17 cellular contexts compared by ENCODE assay signal in genomic region chr1:228152097-228152917, GRCh38. TPM values are rescaled to one million over a fixed set of nuclear protein-coding genes. Genes with fewer than 3 reads are reported as not detected.
DNase-seq lines count a peak whose midpoint lies in the region; ATAC-seq and TF ChIP-seq lines count a peak whose summit lies in the region.
"Had no signal": no experiment of that assay in that cellular context is flagged by ENCODE, and none has a peak within 500 bp of the region (broad histone marks: within the 10 kb centered on the region; RNA-seq: fewer than 3 reads in every experiment).

No MANE protein-coding gene starts in this region.

- H4K8ac ChIP-seq in neuronal stem cell (ENCODE audit: low read depth, low read length) = no peak overlapping the region

- H2BK120ac ChIP-seq in neuronal stem cell (ENCODE audit: low read depth, low read length) = no peak overlapping the region

- no peaks in the 10 kb centered on the region for H3K9me3 Mint-ChIP-seq in natural killer cell treated with Interleukin-12 subunit alpha and Interleukin-12 subunit beta and Interleukin-15 and Interleukin-18, amount 100 ng/mL, for 72 hours
- H3K9me3 Mint-ChIP-seq in natural killer cell = no peaks in the 10 kb centered on the region
- H3K9me3 Mint-ChIP-seq: type B pancreatic cell had no signal

- no peak overlapping the region for H3K4me2 ChIP-seq in neuronal stem cell (ENCODE audit: insufficient read depth, low read length, poor library complexity, severe bottlenecking)

- no peak overlapping the region for H3K27ac Mint-ChIP-seq in natural killer cell treated with Interleukin-12 subunit alpha and Interleukin-12 subunit beta and Interleukin-15 and Interleukin-18, amount 100 ng/mL, for 72 hours
- peak overlapping the region in 1 of 2 donors; percentile 70 for H3K27ac Mint-ChIP-seq in natural killer cell
- H3K27ac Mint-ChIP-seq: type B pancreatic cell had no signal

- H3K4me1 ChIP-seq in adipocyte (ENCODE audit: control insufficient read depth, insufficient read depth, low read length) (peaks cover 31% of the 10 kb centered on the region), neuronal stem cell (ENCODE audit: control insufficient read depth in 2 of 2, insufficient read depth in 1 of 2, low read depth in 1 of 2, low read length in 2 of 2) (peaks cover 9 to 19% of the 10 kb centered on the region in 2 donors), ascending aorta (peaks cover 8 to 30% of the 10 kb centered on the region in 2 donors)

- H2AK5ac ChIP-seq in neuronal stem cell (ENCODE audit: low read depth, low read length) = peak overlapping the region; percentile 40

- H3K4me3 Mint-ChIP-seq in natural killer cell treated with Interleukin-12 subunit alpha and Interleukin-12 subunit beta and Interleukin-15 and Interleukin-18, amount 100 ng/mL, for 72 hours = no peak overlapping the region
- no peak overlapping the region for H3K4me3 Mint-ChIP-seq in natural killer cell
- H3K4me3 Mint-ChIP-seq: type B pancreatic cell had no signal

- H2BK12ac ChIP-seq in neuronal stem cell (ENCODE audit: low read length) = peak overlapping the region; percentile 49

- H3K27me3 ChIP-seq in adipocyte (replicated peaks; ENCODE audit: control insufficient read depth, insufficient read depth, low read length) (no peaks in the 10 kb centered on the region), neuronal stem cell (ENCODE audit: control insufficient read depth in 3 of 3, insufficient read depth in 3 of 3, low read depth in 1 of 3, low read length in 3 of 3) (no peaks in the 10 kb centered on the region), ascending aorta (no peaks in the 10 kb centered on the region)
- H3K27me3 ChIP-seq: heart left ventricle had no signal

- no peak overlapping the region for H3K14ac ChIP-seq in neuronal stem cell (ENCODE audit: low read length)

- H3K4me3 ChIP-seq in adipocyte (ENCODE audit: low read length) (no peak overlapping the region), neuronal stem cell (ENCODE audit: low read length in 2 of 2) (no peak overlapping the region), ascending aorta (no peak overlapping the region)

- WGBS in neuronal stem cell (ENCODE audit: extremely low coverage in 2 of 2, insufficient read length in 2 of 2, insufficient replicate concordance in 1 of 2), 2 donors = no CpG with 5 or more reads among the region's 19 CpGs

- H3K27ac ChIP-seq in neuronal stem cell (replicated peaks; ENCODE audit: low read length) (no peak overlapping the region), ascending aorta (no peak overlapping the region)

- H3K36me3 ChIP-seq in adipocyte (ENCODE audit: control insufficient read depth, insufficient read depth, low read length, severe bottlenecking) (peaks cover 16% of the 10 kb centered on the region), neuronal stem cell (replicated peaks in 1 of 2; ENCODE audit: control insufficient read depth in 2 of 2, insufficient read depth in 2 of 2, low read length in 2 of 2) (peaks cover 0 to 16% of the 10 kb centered on the region in 2 donors), ascending aorta (peaks cover 13% of the 10 kb centered on the region in 2 donors)

- peaks cover 6% of the 10 kb centered on the region for H3K79me1 ChIP-seq in neuronal stem cell (ENCODE audit: low read depth, low read length)

- peak overlapping the region; percentile 1 for H2BK15ac ChIP-seq in neuronal stem cell (ENCODE audit: low read length)

- H2BK5ac ChIP-seq in neuronal stem cell (ENCODE audit: low read length) = no peak overlapping the region

- H3K4ac ChIP-seq in neuronal stem cell (ENCODE audit: low read length) = no peak overlapping the region

- H3K9ac ChIP-seq in adipocyte (ENCODE audit: low read length) = peak overlapping the region; percentile 66
- H3K9ac ChIP-seq in neuronal stem cell (ENCODE audit: low read depth, low read length, poor library complexity) = peak overlapping the region; percentile 50

- TF ChIP-seq CTCF in natural killer cell (IDR thresholded peaks at IDR 0.05) (no peak), ascending aorta (IDR thresholded peaks at IDR 0.05) (no peak)

- peak overlapping the region; percentile 3 for H3K23ac ChIP-seq in neuronal stem cell (ENCODE audit: low read depth, low read length, poor library complexity)

- H3K9me3 ChIP-seq in adipocyte (ENCODE audit: control insufficient read depth, low read length) (no peaks in the 10 kb centered on the region), neuronal stem cell (replicated peaks in 1 of 2; ENCODE audit: control insufficient read depth in 2 of 2, insufficient read depth in 1 of 2, low read depth in 1 of 2, low read length in 2 of 2) (no peaks in the 10 kb centered on the region), ascending aorta (no peaks in the 10 kb centered on the region)
- H3K9me3 ChIP-seq: heart left ventricle had no signal

- H4K91ac ChIP-seq in neuronal stem cell (ENCODE audit: low read depth, low read length, poor library complexity) = no peak overlapping the region

- peaks cover 0 to 9% of the 10 kb centered on the region in 2 donors for H3K4me1 Mint-ChIP-seq in natural killer cell treated with Interleukin-12 subunit alpha and Interleukin-12 subunit beta and Interleukin-15 and Interleukin-18, amount 100 ng/mL, for 72 hours (ENCODE audit: low read depth in 2 of 2)
- H3K4me1 Mint-ChIP-seq in natural killer cell = peaks cover 0 to 9% of the 10 kb centered on the region in 2 donors

- peak overlapping the region; percentile 31 for H3K18ac ChIP-seq in neuronal stem cell (ENCODE audit: low read length)

- H2AFZ ChIP-seq in neuronal stem cell (ENCODE audit: low read length) = no peak overlapping the region

- ATAC-seq in natural killer cell treated with Interleukin-12 subunit alpha and Interleukin-12 subunit beta and Interleukin-15 and Interleukin-18, amount 100 ng/mL, for 72 hours = no peak
- no peak for ATAC-seq in natural killer cell
- ATAC-seq in HG02763 (IDR thresholded peaks at IDR 0.05; ENCODE audit: unreplicated experiment) = no peak
- ATAC-seq: esophagus mucosa had no signal

- intact Hi-C loops in natural killer cell (cut with micrococcal nuclease) = no loop called here
- intact Hi-C loops in ascending aorta (cut with DNase I) = no loop called here

- no peaks in the 10 kb centered on the region for H3K27me3 Mint-ChIP-seq in natural killer cell treated with Interleukin-12 subunit alpha and Interleukin-12 subunit beta and Interleukin-15 and Interleukin-18, amount 100 ng/mL, for 72 hours
- H3K27me3 Mint-ChIP-seq in natural killer cell (ENCODE audit: low read depth in 2 of 2) = no peaks in the 10 kb centered on the region
- H3K27me3 Mint-ChIP-seq: type B pancreatic cell had no signal

- peak; percentile 44 for DNase-seq in natural killer cell treated with Interleukin-12 subunit alpha and Interleukin-12 subunit beta and Interleukin-15 and Interleukin-18, amount 100 ng/mL, for 72 hours (ENCODE audit: low spot score)
- DNase-seq in natural killer cell (no peak), adipocyte (ENCODE audit: low read depth) (no peak), neuronal stem cell (ENCODE audit: low spot score) (no peak), ascending aorta (ENCODE audit: low spot score in 2 of 2) (no peak), SHP77 treated with DMSO at 0.1 percent for 48 hours (lab: John Stamatoyannopoulos, UW) (no peak), midbrain (lab: John Stamatoyannopoulos, UW) (no peak)
- DNase-seq: AML-193; DMS53; NCI-H1694 treated with DMSO at 0.1 percent for 48 hours; NCI-H524; retina; stimulated activated CD4-positive, alpha-beta T cell treated with anti-CD3 and anti-CD28 coated beads, Interleukin-1b, Interleukin-23, amount 100 ng/mL, for 48 hours had no signal

- no peaks in the 10 kb centered on the region for H3K36me3 Mint-ChIP-seq in natural killer cell treated with Interleukin-12 subunit alpha and Interleukin-12 subunit beta and Interleukin-15 and Interleukin-18, amount 100 ng/mL, for 72 hours
- H3K36me3 Mint-ChIP-seq in natural killer cell = no peaks in the 10 kb centered on the region
- H3K36me3 Mint-ChIP-seq: type B pancreatic cell had no signal

RNA-seq across cellular contexts. Expression of gene GJC2, which starts 2.6 kb away (rescaled TPM):
- total RNA-seq in natural killer cell treated with Interleukin-12 subunit alpha and Interleukin-12 subunit beta and Interleukin-15 and Interleukin-18, amount 100 ng/mL, for 72 hours = 1 to 10 TPM; 2.1 to 2.2 TPM
- total RNA-seq in natural killer cell = 1 to 10 TPM; 1.0 to 2.2 (median 1.7) TPM
- polyA plus RNA-seq in neuronal stem cell (2013, experiment 1 of 2) = 0.24 TPM
- 0.17 TPM for polyA plus RNA-seq in neuronal stem cell (2013, experiment 2 of 2)
- 5.4 TPM for total RNA-seq in ascending aorta

RNA-seq across cellular contexts. Expression of gene GUK1, which starts 12.2 kb away (rescaled TPM):
- total RNA-seq in natural killer cell treated with Interleukin-12 subunit alpha and Interleukin-12 subunit beta and Interleukin-15 and Interleukin-18, amount 100 ng/mL, for 72 hours = 100 to 1,000 TPM; 296 to 329 TPM
- total RNA-seq in natural killer cell (100 to 1,000 TPM; 292 to 313 (median 308) TPM), ascending aorta (979 TPM)
- polyA plus RNA-seq in neuronal stem cell (2013, experiment 1 of 2) = 106 TPM
- 98.6 TPM for polyA plus RNA-seq in neuronal stem cell (2013, experiment 2 of 2)

RNA-seq across cellular contexts. Expression of gene IBA57, which starts 13.3 kb away (rescaled TPM):
- total RNA-seq in natural killer cell treated with Interleukin-12 subunit alpha and Interleukin-12 subunit beta and Interleukin-15 and Interleukin-18, amount 100 ng/mL, for 72 hours = 1 to 10 TPM; 6.8 to 7.9 TPM
- total RNA-seq in natural killer cell (10 to 100 TPM; 13.3 to 14.1 (median 13.8) TPM), ascending aorta (55.6 TPM)
- 1.3 TPM for polyA plus RNA-seq in neuronal stem cell (2013, experiment 1 of 2)
- polyA plus RNA-seq in neuronal stem cell (2013, experiment 2 of 2) = 1.4 TPM

RNA-seq across cellular contexts. Expression of gene MRPL55, which starts 43.2 kb away (rescaled TPM):
- total RNA-seq in natural killer cell treated with Interleukin-12 subunit alpha and Interleukin-12 subunit beta and Interleukin-15 and Interleukin-18, amount 100 ng/mL, for 72 hours = 10 to 100 TPM; 42.5 to 68.8 TPM
- total RNA-seq in natural killer cell (10 to 100 TPM; 50.0 to 70.6 (median 64.1) TPM), ascending aorta (23.6 TPM)
- 69.3 TPM for polyA plus RNA-seq in neuronal stem cell (2013, experiment 1 of 2)
- 63.2 TPM for polyA plus RNA-seq in neuronal stem cell (2013, experiment 2 of 2)

RNA-seq across cellular contexts. Expression of gene C1orf35, which starts 49.2 kb away (rescaled TPM):
- total RNA-seq in natural killer cell treated with Interleukin-12 subunit alpha and Interleukin-12 subunit beta and Interleukin-15 and Interleukin-18, amount 100 ng/mL, for 72 hours = 10 to 100 TPM; 16.4 to 26.7 TPM
- total RNA-seq in natural killer cell (10 to 100 TPM; 18.9 to 21.6 (median 19.6) TPM), ascending aorta (2.4 TPM)
- 28.9 TPM for polyA plus RNA-seq in neuronal stem cell (2013, experiment 1 of 2)
- polyA plus RNA-seq in neuronal stem cell (2013, experiment 2 of 2) = 28.4 TPM
